ENCODE assay signal across 9 cellular contexts in the genomic region with DNA sequence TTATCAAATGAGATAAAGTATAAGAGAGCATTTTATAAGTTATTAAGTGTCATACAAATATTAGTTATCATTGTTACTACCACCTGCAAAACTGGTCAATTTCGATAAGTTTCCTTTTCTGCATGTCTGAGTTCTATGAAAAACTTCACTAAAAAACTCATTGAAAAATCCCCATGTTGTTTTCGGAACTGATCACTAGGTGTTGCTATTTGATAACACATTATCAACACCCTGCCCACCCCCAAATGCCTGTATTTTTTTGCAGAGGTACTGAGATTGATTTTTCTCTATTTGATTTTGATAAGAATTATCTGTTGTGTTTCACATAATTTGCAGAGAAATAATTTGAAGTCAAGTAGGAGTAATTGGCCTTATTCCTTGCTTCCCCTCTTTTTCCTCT. TPM values are rescaled to one million over a fixed set of nuclear protein-coding genes. Genes with fewer than 3 reads are reported as not detected.
DNase-seq lines count a peak whose midpoint lies in the region; ATAC-seq, FAIRE-seq and TF ChIP-seq lines count a peak whose summit lies in the region.
"Had no signal": no experiment of that assay in that cellular context is flagged by ENCODE, and none has a peak within 500 bp of the region (broad histone marks: within the 10 kb centered on the region; RNA-seq: fewer than 3 reads in every experiment).

No MANE protein-coding gene starts in this region.

- in situ Hi-C loops in GM13976 (cut with MboI; ENCODE audit: low sequenced_read_pairs, unreplicated experiment): loop anchor here (10.0 kb wide), 1 partner anchor 302 kb away; no protein-coding TSS in a partner anchor

- no peak overlapping the region for H3K4me3 ChIP-seq in A673 (ENCODE audit: low read depth, low read length, poor library complexity, severe bottlenecking)
- H3K4me3 ChIP-seq in kidney (ENCODE audit: low read length in 2 of 2): no peak overlapping the region

- POLR2A ChIA-PET in A673 (lab: Charles Lee; ENCODE audit: low non-redundant PET): interaction anchor here (0.7 kb wide), 1 partner anchor 178 kb away, joined by 4 read pairs; no protein-coding TSS in a partner anchor

- H3K36me3 ChIP-seq in A673 (ENCODE audit: insufficient read depth, low read length, poor library complexity, severe bottlenecking) (no peaks in the 10 kb centered on the region), kidney (ENCODE audit: control insufficient read depth in 1 of 2, insufficient read depth in 2 of 2, low read length in 2 of 2) (no peaks in the 10 kb centered on the region)

- intact Hi-C loops in A673 (cut with micrococcal nuclease; ENCODE audit: unreplicated experiment) (loop anchor here (1.0 to 5.0 kb wide), 3 partner anchors 289 to 890 kb away; no protein-coding TSS in a partner anchor), kidney (cut with DNase I) (no loop called here), posterior cingulate gyrus (cut with DNase I) (loop anchor here (5.0 kb wide), 2 partner anchors 335 to 890 kb away; no protein-coding TSS in a partner anchor)

- DNase-seq in A673 (ENCODE audit: low spot score) (peak; percentile 33), GM13976 (ENCODE audit: low spot score) (peak; percentile 33), kidney (no peak), posterior cingulate gyrus (no peak)
- DNase-seq in stimulated activated naive CD4-positive, alpha-beta T cell treated with Interleukin-2 at 50 U/mL for 16 hours (lab: John Stamatoyannopoulos, UW): no peak

- ATAC-seq in HG03196 (IDR thresholded peaks at IDR 0.05; ENCODE audit: unreplicated experiment) (no peak), GM21390 (IDR thresholded peaks at IDR 0.05; ENCODE audit: unreplicated experiment) (no peak)

- H3K27ac ChIP-seq in A673 (ENCODE audit: low read depth, low read length, poor library complexity, severe bottlenecking): no peak overlapping the region
- no peak overlapping the region for H3K27ac ChIP-seq in VCaP
- no peak overlapping the region for H3K27ac ChIP-seq in kidney (ENCODE audit: low read depth in 2 of 2, low read length in 2 of 2)

- H3K4me1 ChIP-seq in A673 (ENCODE audit: insufficient read depth, low read length, poor library complexity, severe bottlenecking) (no peaks in the 10 kb centered on the region), kidney (ENCODE audit: control insufficient read depth in 1 of 2, insufficient read depth in 1 of 2, low read depth in 1 of 2, low read length in 2 of 2) (peaks cover 3 to 8% of the 10 kb centered on the region in 2 donors)

- CTCF ChIA-PET in A673 (lab: Charles Lee): interaction anchor here (0.6 to 1.0 kb wide), 2 partner anchors 288 to 297 kb away, joined by 5 read pairs; no protein-coding TSS in a partner anchor

- peak; percentile 89 for FAIRE-seq in kidney (lab: Jason Lieb, UNC)

- H3K9me3 ChIP-seq in A673 (ENCODE audit: low read depth, low read length, poor library complexity, severe bottlenecking) (no peaks in the 10 kb centered on the region), kidney (ENCODE audit: control insufficient read depth in 1 of 2, low read length in 2 of 2) (no peaks in the 10 kb centered on the region)

- TF ChIP-seq CTCF in A673 (conservative IDR thresholded peaks at IDR 0.05; ENCODE audit: low read depth, low read length) (peak; percentile 65), GM13976 (IDR thresholded peaks at IDR 0.05; ENCODE audit: borderline replicate concordance, control extremely low read depth, extremely low read depth, insufficient read depth, missing control alignments) (no peak), VCaP (conservative IDR thresholded peaks at IDR 0.05) (peak; percentile 74), kidney (IDR thresholded peaks at IDR 0.05; ENCODE audit: borderline replicate concordance, extremely low read depth, insufficient read depth) (peak; percentile 62)

- H3K27me3 ChIP-seq in A673 (replicated peaks; ENCODE audit: insufficient read depth, low read depth, low read length, poor library complexity): no peaks in the 10 kb centered on the region

- H3K9ac ChIP-seq in kidney (ENCODE audit: low read length in 2 of 2): no peak overlapping the region

- no TSS peak for BruUV-seq in A673 (replicated peaks; lab: Mats Ljungman, UMichigan)

RNA-seq across cellular contexts. Expression of gene DISP1, which starts 22.1 kb away (rescaled TPM):
- total RNA-seq in A673 (2021) (1.4 TPM in 2 replicates), kidney (17.5 TPM)
- polyA plus RNA-seq in kidney (ENCODE audit: insufficient read depth, low read depth, low replicate concordance): 7.0 TPM

RNA-seq across cellular contexts. Expression of gene FAM177B, which starts 55.7 kb away (rescaled TPM):
- not detected in 2 replicates for total RNA-seq in A673 (2021)
- 1.1 TPM for total RNA-seq in kidney
- polyA plus RNA-seq in kidney (ENCODE audit: insufficient read depth, low read depth, low replicate concordance): not detected
- total RNA-seq: pulmonary artery endothelial cell had no signal

Comparison
In these comparisons a context has a peak if more than half of its experiments do, and no peak if none do; other contexts are left out.
1. DNase-seq: peak in A673 (single experiment) and GM13976 (single experiment); none in kidney (single experiment), posterior cingulate gyrus (0 of 10) and stimulated activated naive CD4-positive, alpha-beta T cell treated with Interleukin-2 at 50 U/mL for 16 hours (single experiment).